Comparison of ENCODE assay signal across 8 cellular contexts in genomic region chr10:73956476-73957338, GRCh38. TPM values are rescaled to one million over a fixed set of nuclear protein-coding genes. Genes with fewer than 3 reads are reported as not detected.
DNase-seq lines count a peak whose midpoint lies in the region; ATAC-seq, FAIRE-seq and TF ChIP-seq lines count a peak whose summit lies in the region.

No MANE protein-coding gene starts in this region.

- H3K36me3 Mint-ChIP-seq in HFFc6 (ENCODE audit: low read depth) = no peaks in the 10 kb centered on the region
- H3K36me3 Mint-ChIP-seq in activated naive CD8-positive, alpha-beta T cell = no peaks in the 10 kb centered on the region

- H3K27me3 Mint-ChIP-seq in HFFc6 (ENCODE audit: insufficient read depth) = peaks cover 1% of the 10 kb centered on the region; the same call in 1 of the 2 replicates
- no peaks in the 10 kb centered on the region for H3K27me3 Mint-ChIP-seq in activated naive CD8-positive, alpha-beta T cell

- TF ChIP-seq CTCF in HFFc6 (IDR thresholded peaks at IDR 0.05) = no peak

- H3K9me3 ChIP-seq in thymus (ENCODE audit: control insufficient read depth) = no peaks in the 10 kb centered on the region

- no peak overlapping the region for H3K4me3 ChIP-seq in thymus (ENCODE audit: low read length)

- peaks cover 46% of the 10 kb centered on the region for H3K4me1 Mint-ChIP-seq in HFFc6 (ENCODE audit: low read depth)
- peaks cover 33% of the 10 kb centered on the region for H3K4me1 Mint-ChIP-seq in activated naive CD8-positive, alpha-beta T cell (ENCODE audit: low read depth)

- ATAC-seq in GM18499 (IDR thresholded peaks at IDR 0.05; ENCODE audit: insufficient read depth, unreplicated experiment) = peak; percentile 51

- peak overlapping the region; percentile 64 for H3K27ac Mint-ChIP-seq in HFFc6
- peak overlapping the region; percentile 50 for H3K27ac Mint-ChIP-seq in activated naive CD8-positive, alpha-beta T cell

- peak; percentile 6 for DNase-seq in HFFc6
- peak; percentile 98 for DNase-seq in NOMO-1 treated with DMSO at 0.1 percent for 48 hours (lab: John Stamatoyannopoulos, UW; ENCODE audit: unreplicated experiment)
- DNase-seq in frontal cortex (ENCODE audit: low spot score in 2 of 2) = no peak
- DNase-seq in superior temporal gyrus (ENCODE audit: extremely low spot score) = no peak

- H3K9me3 Mint-ChIP-seq in HFFc6 = no peaks in the 10 kb centered on the region
- H3K9me3 Mint-ChIP-seq in activated naive CD8-positive, alpha-beta T cell (ENCODE audit: low read depth) = no peaks in the 10 kb centered on the region

- H3K4me1 ChIP-seq in thymus (ENCODE audit: control insufficient read depth, insufficient read depth, low read length) = peaks cover 11% of the 10 kb centered on the region

- peak overlapping the region; percentile 8 for H3K27ac ChIP-seq in layer of hippocampus (ENCODE audit: low read depth, low read length)
- peak overlapping the region; percentile 64 for H3K27ac ChIP-seq in thymus (ENCODE audit: low read depth)

- H3K27me3 ChIP-seq in layer of hippocampus (ENCODE audit: control insufficient read depth, insufficient read depth, low read length) = no peaks in the 10 kb centered on the region
- no peaks in the 10 kb centered on the region for H3K27me3 ChIP-seq in thymus (ENCODE audit: control insufficient read depth, insufficient read depth)

- WGBS in thymus = 10% methylated on average over 9 of the region's 9 CpGs

- no peak for FAIRE-seq in frontal cortex (lab: Jason Lieb, UNC)

- H3K36me3 ChIP-seq in thymus (ENCODE audit: control insufficient read depth, insufficient read depth) = no peaks in the 10 kb centered on the region

- H3K4me3 Mint-ChIP-seq in HFFc6 = no peak overlapping the region
- H3K4me3 Mint-ChIP-seq in activated naive CD8-positive, alpha-beta T cell = peak overlapping the region; percentile 52

RNA-seq across cellular contexts. Expression of gene VCL, which starts 41.2 kb away (rescaled TPM):
- 100 to 1,000 TPM; 366 to 443 (median 406) TPM for total RNA-seq in HFFc6 (2021; fragmentation: NEBNext Ultra II Directional; extraction: Animal tissue kit (Norgen Biotek cat#: 25700))
- polyA plus RNA-seq in thymus = 15.4 TPM
- total RNA-seq in frontal cortex = 11.4 TPM

RNA-seq across cellular contexts. Expression of gene PLAU, which starts 45.8 kb away (rescaled TPM):
- total RNA-seq in HFFc6 (2021; fragmentation: NEBNext Ultra II Directional; extraction: Animal tissue kit (Norgen Biotek cat#: 25700)) = 10 to 100 TPM; 14.0 to 25.5 (median 24.0) TPM
- 20.3 TPM for polyA plus RNA-seq in thymus
- total RNA-seq in frontal cortex = 0.82 TPM

Comparison
In these comparisons a context has a peak if more than half of its experiments do, and no peak if none do; other contexts are left out.
1. DNase-seq: peak in HFFc6 (single experiment) and NOMO-1 treated with DMSO at 0.1 percent for 48 hours (single experiment); none in frontal cortex (0 of 2) and superior temporal gyrus (single experiment).
2. RNA of gene VCL, which starts 41.2 kb away (total RNA-seq): 366 to 443 TPM in HFFc6; 11.4 TPM in frontal cortex (single experiment); every median in the first group is over 10 times any median in the second.